10 cellular contexts compared by ENCODE assay signal in genomic region chr2:26178246-26178645, GRCh38. TPM values are rescaled to one million over a fixed set of nuclear protein-coding genes. Genes with fewer than 3 reads are reported as not detected.
DNase-seq lines count a peak whose midpoint lies in the region; ATAC-seq, FAIRE-seq and TF ChIP-seq lines count a peak whose summit lies in the region.
"Had no signal": no experiment of that assay in that cellular context is flagged by ENCODE, and none has a peak within 500 bp of the region (broad histone marks: within the 10 kb centered on the region; RNA-seq: fewer than 3 reads in every experiment).

No MANE protein-coding gene starts in this region.

- no peak for ATAC-seq in activated CD8-positive, alpha-beta T cell treated with anti-CD3 and anti-CD28 coated beads for 36 hours
- ATAC-seq in activated CD8-positive, alpha-beta T cell treated with anti-CD3 and anti-CD28 coated beads, Interleukin-2, amount 10 ng/mL, durations not matched to agents 7 days and 5 days, result no peak
- ATAC-seq in T-cell (replicated peaks in 1 of 4), result no peak
- no peak for ATAC-seq in stimulated activated memory B cell treated with anti-CD40 and anti-IgM and Interleukin-4, amounts not matched to agents 10 μg/mL and 1 μg/mL and 100 μg/mL, for 72 hours

- H3K27ac ChIP-seq in iPS-18a (ENCODE audit: low read length), result no peak overlapping the region

- intact Hi-C loops in activated CD8-positive, alpha-beta T cell treated with anti-CD3 and anti-CD28 coated beads for 36 hours (cut with micrococcal nuclease), result loop anchor here (10.0 kb wide), 1 partner anchor 287 kb away; no protein-coding TSS in a partner anchor

- POLR2A ChIA-PET in activated CD8-positive, alpha-beta T cell treated with anti-CD3 and anti-CD28 coated beads for 36 hours (lab: Charles Lee), result interaction anchor here (0.6 kb wide), 2 partner anchors 299 to 327 kb away, joined by 3 to 4 read pairs; no protein-coding TSS in a partner anchor
- POLR2A ChIA-PET in activated CD8-positive, alpha-beta T cell treated with anti-CD3 and anti-CD28 coated beads, Interleukin-2, amount 10 ng/mL, durations not matched to agents 7 days and 5 days (lab: Charles Lee), result interaction anchor here (0.6 kb wide), 1 partner anchor 256 kb away, joined by 4 read pairs; no protein-coding TSS in a partner anchor
- POLR2A ChIA-PET in T-cell (lab: Charles Lee), result interaction anchor here in 1 of 2 donors (0.6 kb wide), 1 partner anchor 1662 kb away, joined by 3 read pairs; no protein-coding TSS in a partner anchor

- DNase-seq in activated CD8-positive, alpha-beta T cell treated with anti-CD3 and anti-CD28 coated beads for 36 hours, result no peak
- no peak for DNase-seq in activated CD8-positive, alpha-beta T cell treated with anti-CD3 and anti-CD28 coated beads, Interleukin-2, amount 10 ng/mL, durations not matched to agents 7 days and 5 days
- no peak for DNase-seq in T-cell
- DNase-seq in SHP77 (lab: John Stamatoyannopoulos, UW), result no peak
- DNase-seq in HTR-8/SVneo (ENCODE audit: insufficient read length, low spot score), result no peak
- no peak for DNase-seq in NCI-H82 (lab: John Stamatoyannopoulos, UW)
- DNase-seq: NCI-H1436 had no signal

- peaks cover 5% of the 10 kb centered on the region for H3K36me3 ChIP-seq in iPS-18a (ENCODE audit: control insufficient read depth, low read depth, low read length)

- H3K9me3 ChIP-seq in iPS-18a (ENCODE audit: control insufficient read depth, low read depth, low read length), result no peaks in the 10 kb centered on the region

- FAIRE-seq in HTR-8/SVneo (lab: Jason Lieb, UNC), result no peak
- FAIRE-seq: A204.1 had no signal

- H3K27ac Mint-ChIP-seq in activated CD8-positive, alpha-beta T cell treated with anti-CD3 and anti-CD28 coated beads for 36 hours, result no peak overlapping the region
- H3K27ac Mint-ChIP-seq in activated CD8-positive, alpha-beta T cell treated with anti-CD3 and anti-CD28 coated beads, Interleukin-2, amount 10 ng/mL, durations not matched to agents 7 days and 5 days, result no peak overlapping the region
- H3K27ac Mint-ChIP-seq in T-cell, result no peak overlapping the region
- H3K27ac Mint-ChIP-seq in stimulated activated memory B cell treated with anti-CD40 and anti-IgM and Interleukin-4, amounts not matched to agents 10 μg/mL and 1 μg/mL and 100 μg/mL, for 72 hours, result peak overlapping the region; percentile 73

- peaks cover 2% of the 10 kb centered on the region for H3K36me3 Mint-ChIP-seq in activated CD8-positive, alpha-beta T cell treated with anti-CD3 and anti-CD28 coated beads for 36 hours (ENCODE audit: low read depth)
- H3K36me3 Mint-ChIP-seq in activated CD8-positive, alpha-beta T cell treated with anti-CD3 and anti-CD28 coated beads, Interleukin-2, amount 10 ng/mL, durations not matched to agents 7 days and 5 days (ENCODE audit: low read depth), result no peaks in the 10 kb centered on the region
- H3K36me3 Mint-ChIP-seq in T-cell, result no peaks in the 10 kb centered on the region
- H3K36me3 Mint-ChIP-seq in stimulated activated memory B cell treated with anti-CD40 and anti-IgM and Interleukin-4, amounts not matched to agents 10 μg/mL and 1 μg/mL and 100 μg/mL, for 72 hours, result no peaks in the 10 kb centered on the region

- no peaks in the 10 kb centered on the region for H3K9me3 Mint-ChIP-seq in activated CD8-positive, alpha-beta T cell treated with anti-CD3 and anti-CD28 coated beads for 36 hours
- no peaks in the 10 kb centered on the region for H3K9me3 Mint-ChIP-seq in activated CD8-positive, alpha-beta T cell treated with anti-CD3 and anti-CD28 coated beads, Interleukin-2, amount 10 ng/mL, durations not matched to agents 7 days and 5 days (ENCODE audit: insufficient read depth)
- H3K9me3 Mint-ChIP-seq in T-cell, result no peaks in the 10 kb centered on the region
- H3K9me3 Mint-ChIP-seq in stimulated activated memory B cell treated with anti-CD40 and anti-IgM and Interleukin-4, amounts not matched to agents 10 μg/mL and 1 μg/mL and 100 μg/mL, for 72 hours, result no peaks in the 10 kb centered on the region

- H3K4me1 Mint-ChIP-seq in activated CD8-positive, alpha-beta T cell treated with anti-CD3 and anti-CD28 coated beads for 36 hours (ENCODE audit: low read depth), result peaks cover 13% of the 10 kb centered on the region
- H3K4me1 Mint-ChIP-seq in activated CD8-positive, alpha-beta T cell treated with anti-CD3 and anti-CD28 coated beads, Interleukin-2, amount 10 ng/mL, durations not matched to agents 7 days and 5 days (ENCODE audit: low read depth), result peaks cover 20% of the 10 kb centered on the region
- H3K4me1 Mint-ChIP-seq in T-cell, result peaks cover 11 to 20% (median 14%) of the 10 kb centered on the region in 3 donors
- H3K4me1 Mint-ChIP-seq in stimulated activated memory B cell treated with anti-CD40 and anti-IgM and Interleukin-4, amounts not matched to agents 10 μg/mL and 1 μg/mL and 100 μg/mL, for 72 hours, result peaks cover 21% of the 10 kb centered on the region

- H3K4me3 ChIP-seq in iPS-18a (ENCODE audit: low read length), result peak overlapping the region; percentile 62

- H3K4me3 Mint-ChIP-seq in activated CD8-positive, alpha-beta T cell treated with anti-CD3 and anti-CD28 coated beads for 36 hours, result peak overlapping the region; percentile 26
- no peak overlapping the region for H3K4me3 Mint-ChIP-seq in activated CD8-positive, alpha-beta T cell treated with anti-CD3 and anti-CD28 coated beads, Interleukin-2, amount 10 ng/mL, durations not matched to agents 7 days and 5 days
- peak overlapping the region in 2 of 3 donors; percentile 2 to 72 for H3K4me3 Mint-ChIP-seq in T-cell
- peak overlapping the region; percentile 26 for H3K4me3 Mint-ChIP-seq in stimulated activated memory B cell treated with anti-CD40 and anti-IgM and Interleukin-4, amounts not matched to agents 10 μg/mL and 1 μg/mL and 100 μg/mL, for 72 hours

- peak overlapping the region; percentile 71 for H3K9ac ChIP-seq in iPS-18a (ENCODE audit: low read length)

- CTCF ChIA-PET in activated CD8-positive, alpha-beta T cell treated with anti-CD3 and anti-CD28 coated beads for 36 hours (lab: Charles Lee), result no interaction called here
- CTCF ChIA-PET in activated CD8-positive, alpha-beta T cell treated with anti-CD3 and anti-CD28 coated beads, Interleukin-2, amount 10 ng/mL, durations not matched to agents 7 days and 5 days (lab: Charles Lee), result interaction anchor here (0.7 kb wide), 1 partner anchor 152 kb away, joined by 3 read pairs; no protein-coding TSS in a partner anchor
- CTCF ChIA-PET in T-cell (lab: Charles Lee), result interaction anchor here in 1 of 2 donors (0.6 kb wide), 1 partner anchor 84 kb away, joined by 3 read pairs; no protein-coding TSS in a partner anchor

- no peak for TF ChIP-seq CTCF in activated CD8-positive, alpha-beta T cell treated with anti-CD3 and anti-CD28 coated beads for 36 hours (IDR thresholded peaks at IDR 0.05)

- peaks cover 16% of the 10 kb centered on the region for H3K27me3 ChIP-seq in iPS-18a (ENCODE audit: control insufficient read depth, insufficient read depth, low read length)

- H3K27me3 Mint-ChIP-seq in activated CD8-positive, alpha-beta T cell treated with anti-CD3 and anti-CD28 coated beads for 36 hours, result peaks cover 26% of the 10 kb centered on the region
- peaks cover 32% of the 10 kb centered on the region for H3K27me3 Mint-ChIP-seq in activated CD8-positive, alpha-beta T cell treated with anti-CD3 and anti-CD28 coated beads, Interleukin-2, amount 10 ng/mL, durations not matched to agents 7 days and 5 days (ENCODE audit: low read depth)
- peaks cover 28 to 46% of the 10 kb centered on the region in 2 donors for H3K27me3 Mint-ChIP-seq in T-cell
- H3K27me3 Mint-ChIP-seq in stimulated activated memory B cell treated with anti-CD40 and anti-IgM and Interleukin-4, amounts not matched to agents 10 μg/mL and 1 μg/mL and 100 μg/mL, for 72 hours, result peaks cover 50% of the 10 kb centered on the region

- H3K4me1 ChIP-seq in iPS-18a (ENCODE audit: control insufficient read depth, low read depth, low read length), result peaks cover 20% of the 10 kb centered on the region

RNA-seq across cellular contexts. Expression of gene GAREM2, which starts 5.4 kb away (rescaled TPM):
- total RNA-seq in activated CD8-positive, alpha-beta T cell treated with anti-CD3 and anti-CD28 coated beads for 36 hours, result 1 to 10 TPM; 2.2 to 2.7 TPM
- total RNA-seq in activated CD8-positive, alpha-beta T cell treated with anti-CD3 and anti-CD28 coated beads, Interleukin-2, amount 10 ng/mL, durations not matched to agents 7 days and 5 days, result 1 to 10 TPM; 2.8 to 5.5 TPM
- total RNA-seq in T-cell, result 1 to 10 TPM; 2.9 to 9.1 (median 5.2) TPM
